In the genomic region with DNA sequence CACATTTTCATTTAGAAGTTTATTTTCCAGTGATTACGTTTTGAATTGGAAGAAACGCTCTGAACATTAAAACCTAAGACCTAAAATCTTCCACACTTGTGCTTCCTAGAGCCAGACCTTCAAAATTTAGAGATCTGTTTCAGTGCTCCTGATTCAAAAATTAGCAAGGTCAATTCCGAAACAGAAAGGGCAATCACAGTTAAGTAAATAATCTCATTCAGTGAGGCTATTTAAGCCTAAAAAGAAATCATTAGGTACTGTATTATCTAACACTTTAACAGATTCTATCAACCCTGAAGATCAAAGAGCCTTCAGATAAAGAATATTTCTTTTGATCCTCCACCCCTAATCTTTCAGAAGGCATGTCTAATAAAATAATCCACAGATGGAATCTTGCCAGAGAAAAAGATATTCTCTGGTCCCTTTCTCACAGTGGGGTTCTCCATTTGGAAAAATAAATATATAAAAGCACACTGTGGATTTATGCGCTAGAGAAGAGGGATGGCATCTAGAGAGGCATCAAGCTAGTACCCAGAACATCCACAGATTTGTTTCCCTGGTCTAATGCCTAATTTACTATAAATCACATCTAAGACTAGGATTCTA, we compare ENCODE assay signal across 1 cellular context.
TF ChIP-seq lines count a peak whose summit lies in the region.

No MANE protein-coding gene starts in this region.

TF ChIP-seq in HepG2, 621 proteins besides CTCF, POLR2A, EP300 and RAD21 (continued from another document):
- TF ChIP-seq, protein P1, sequence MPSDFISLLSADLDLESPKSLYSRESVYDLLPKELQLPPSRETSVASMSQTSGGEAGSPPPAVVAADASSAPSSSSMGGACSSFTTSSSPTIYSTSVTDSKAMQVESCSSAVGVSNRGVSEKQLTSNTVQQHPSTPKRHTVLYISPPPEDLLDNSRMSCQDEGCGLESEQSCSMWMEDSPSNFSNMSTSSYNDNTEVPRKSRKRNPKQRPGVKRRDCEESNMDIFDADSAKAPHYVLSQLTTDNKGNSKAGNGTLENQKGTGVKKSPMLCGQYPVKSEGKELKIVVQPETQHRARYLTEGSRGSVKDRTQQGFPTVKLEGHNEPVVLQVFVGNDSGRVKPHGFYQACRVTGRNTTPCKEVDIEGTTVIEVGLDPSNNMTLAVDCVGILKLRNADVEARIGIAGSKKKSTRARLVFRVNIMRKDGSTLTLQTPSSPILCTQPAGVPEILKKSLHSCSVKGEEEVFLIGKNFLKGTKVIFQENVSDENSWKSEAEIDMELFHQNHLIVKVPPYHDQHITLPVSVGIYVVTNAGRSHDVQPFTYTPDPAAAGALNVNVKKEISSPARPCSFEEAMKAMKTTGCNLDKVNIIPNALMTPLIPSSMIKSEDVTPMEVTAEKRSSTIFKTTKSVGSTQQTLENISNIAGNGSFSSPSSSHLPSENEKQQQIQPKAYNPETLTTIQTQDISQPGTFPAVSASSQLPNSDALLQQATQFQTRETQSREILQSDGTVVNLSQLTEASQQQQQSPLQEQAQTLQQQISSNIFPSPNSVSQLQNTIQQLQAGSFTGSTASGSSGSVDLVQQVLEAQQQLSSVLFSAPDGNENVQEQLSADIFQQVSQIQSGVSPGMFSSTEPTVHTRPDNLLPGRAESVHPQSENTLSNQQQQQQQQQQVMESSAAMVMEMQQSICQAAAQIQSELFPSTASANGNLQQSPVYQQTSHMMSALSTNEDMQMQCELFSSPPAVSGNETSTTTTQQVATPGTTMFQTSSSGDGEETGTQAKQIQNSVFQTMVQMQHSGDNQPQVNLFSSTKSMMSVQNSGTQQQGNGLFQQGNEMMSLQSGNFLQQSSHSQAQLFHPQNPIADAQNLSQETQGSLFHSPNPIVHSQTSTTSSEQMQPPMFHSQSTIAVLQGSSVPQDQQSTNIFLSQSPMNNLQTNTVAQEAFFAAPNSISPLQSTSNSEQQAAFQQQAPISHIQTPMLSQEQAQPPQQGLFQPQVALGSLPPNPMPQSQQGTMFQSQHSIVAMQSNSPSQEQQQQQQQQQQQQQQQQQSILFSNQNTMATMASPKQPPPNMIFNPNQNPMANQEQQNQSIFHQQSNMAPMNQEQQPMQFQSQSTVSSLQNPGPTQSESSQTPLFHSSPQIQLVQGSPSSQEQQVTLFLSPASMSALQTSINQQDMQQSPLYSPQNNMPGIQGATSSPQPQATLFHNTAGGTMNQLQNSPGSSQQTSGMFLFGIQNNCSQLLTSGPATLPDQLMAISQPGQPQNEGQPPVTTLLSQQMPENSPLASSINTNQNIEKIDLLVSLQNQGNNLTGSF (CRISPR knock-in tag; IDR thresholded peaks at IDR 0.05): no peak
- TF ChIP-seq, protein P2, sequence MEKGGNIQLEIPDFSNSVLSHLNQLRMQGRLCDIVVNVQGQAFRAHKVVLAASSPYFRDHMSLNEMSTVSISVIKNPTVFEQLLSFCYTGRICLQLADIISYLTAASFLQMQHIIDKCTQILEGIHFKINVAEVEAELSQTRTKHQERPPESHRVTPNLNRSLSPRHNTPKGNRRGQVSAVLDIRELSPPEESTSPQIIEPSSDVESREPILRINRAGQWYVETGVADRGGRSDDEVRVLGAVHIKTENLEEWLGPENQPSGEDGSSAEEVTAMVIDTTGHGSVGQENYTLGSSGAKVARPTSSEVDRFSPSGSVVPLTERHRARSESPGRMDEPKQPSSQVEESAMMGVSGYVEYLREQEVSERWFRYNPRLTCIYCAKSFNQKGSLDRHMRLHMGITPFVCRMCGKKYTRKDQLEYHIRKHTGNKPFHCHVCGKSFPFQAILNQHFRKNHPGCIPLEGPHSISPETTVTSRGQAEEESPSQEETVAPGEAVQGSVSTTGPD (CRISPR knock-in tag; IDR thresholded peaks at IDR 0.05): no peak
- no peak for TF ChIP-seq PRPF4 (IDR thresholded peaks at IDR 0.05; ENCODE audit: low read depth, low read length, poor library complexity, severe bottlenecking)
